In genomic region chr1:38990746-38991637, GRCh38 we compare ENCODE assay signal across 1 cellular context.
TF ChIP-seq lines count a peak whose summit lies in the region.

AKIRIN1 (plus strand) TSS chr1:38991276; CDS start chr1:38991381, 105 bp downstream.

TF ChIP-seq in A549, 52 proteins besides CTCF, POLR2A, EP300 and RAD21 (continued from another document):
- TF ChIP-seq ATOH8 (CRISPR knock-in tag; IDR thresholded peaks at IDR 0.05; ENCODE audit: low read depth) (no peak), FOXS1 (CRISPR knock-in tag; IDR thresholded peaks at IDR 0.05) (no peak), JUN (IDR thresholded peaks at IDR 0.05) (peak; percentile 51 to 84; a peak in 4 of 5 replicates), RCOR1 (IDR thresholded peaks at IDR 0.05; ENCODE audit: low read depth, low read length) (no peak), REST (IDR thresholded peaks at IDR 0.05) (no peak), KDM5A (IDR thresholded peaks at IDR 0.05) (no peak), CBX2 (IDR thresholded peaks at IDR 0.05; ENCODE audit: borderline replicate concordance, low read depth) (no peak), GATA3 (IDR thresholded peaks at IDR 0.05; ENCODE audit: borderline replicate concordance) (peak; percentile 68), KDM1A (IDR thresholded peaks at IDR 0.05; ENCODE audit: low read depth) (no peak), E2F6 (IDR thresholded peaks at IDR 0.05; ENCODE audit: borderline replicate concordance, low read depth) (peak; percentile 54), ZC3H11A (IDR thresholded peaks at IDR 0.05) (no peak), EHF (CRISPR knock-in tag; IDR thresholded peaks at IDR 0.05) (no peak), ESRRA (IDR thresholded peaks at IDR 0.05; ENCODE audit: borderline replicate concordance, low read length) (no peak)
